ENCODE assay signal across 8 cellular contexts in the genomic region with DNA sequence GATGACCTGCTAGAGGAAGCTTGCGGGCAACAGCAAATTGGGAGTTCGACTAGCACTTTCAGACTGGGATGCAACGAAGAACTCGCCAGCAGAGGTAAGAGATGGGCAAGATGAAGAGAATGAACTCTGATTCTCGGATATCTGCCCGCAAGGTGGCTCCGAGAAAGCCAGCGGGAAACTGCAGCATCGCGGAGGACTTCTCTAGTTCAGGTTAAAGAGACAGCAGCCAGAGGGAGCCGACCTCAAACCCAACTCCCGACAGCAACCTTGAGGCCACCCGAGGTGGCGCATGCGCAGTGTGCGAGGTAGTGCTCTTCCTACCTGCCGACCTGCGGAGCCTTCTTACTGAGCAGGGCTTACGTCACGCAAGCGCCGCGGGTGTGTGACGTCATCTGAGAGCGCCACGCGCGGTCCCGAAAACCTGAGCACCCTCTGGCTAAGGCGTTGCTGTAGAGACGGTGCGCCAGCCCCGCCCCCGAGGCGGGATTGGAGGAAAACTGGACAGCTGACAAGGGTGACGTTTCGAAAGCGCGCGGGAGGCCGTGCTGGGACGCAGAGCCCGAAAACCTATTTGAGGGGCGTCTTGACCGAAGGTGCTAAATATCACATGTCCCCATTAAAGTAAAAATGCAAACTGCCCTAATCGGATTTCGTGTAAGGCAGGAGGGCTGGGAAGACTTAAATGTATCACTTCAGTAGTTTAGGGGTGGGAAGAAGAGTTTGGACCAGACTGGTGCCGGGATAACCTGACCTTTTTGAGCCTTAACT.
DNase-seq lines count a peak whose midpoint lies in the region; ATAC-seq and TF ChIP-seq lines count a peak whose summit lies in the region.

No MANE protein-coding gene starts in this region.

- peak overlapping the region; percentile 95 for H3K4me2 ChIP-seq in osteoblast (ENCODE audit: insufficient read depth, low read length)

- peaks cover 37% of the 10 kb centered on the region for H3K4me1 Mint-ChIP-seq in activated naive CD8-positive, alpha-beta T cell treated with anti-CD3 and anti-CD28 coated beads, Interleukin-2, amount 10 ng/mL, durations not matched to agents 7 days and 5 days

- H3K4me3 ChIP-seq in osteoblast (ENCODE audit: insufficient read depth, low read length) (peak overlapping the region; percentile 79), thoracic aorta (peak overlapping the region; percentile 78)

- no peaks in the 10 kb centered on the region for H4K20me1 ChIP-seq in osteoblast (ENCODE audit: insufficient read depth, low read length)

- peaks cover 7% of the 10 kb centered on the region for H3K27me3 ChIP-seq in osteoblast (ENCODE audit: insufficient read depth, low read length)
- H3K27me3 ChIP-seq in thoracic aorta (replicated peaks; ENCODE audit: insufficient read depth): no peaks in the 10 kb centered on the region

- peaks cover 11% of the 10 kb centered on the region for H3K4me1 ChIP-seq in osteoblast (ENCODE audit: insufficient read depth, low read length)
- peaks cover 4 to 16% of the 10 kb centered on the region in 2 donors for H3K4me1 ChIP-seq in thoracic aorta (ENCODE audit: control insufficient read depth in 1 of 2, low read depth in 2 of 2)

- peaks cover 2% of the 10 kb centered on the region for H3K36me3 Mint-ChIP-seq in activated naive CD8-positive, alpha-beta T cell treated with anti-CD3 and anti-CD28 coated beads, Interleukin-2, amount 10 ng/mL, durations not matched to agents 7 days and 5 days

- TF ChIP-seq CTCF in osteoblast (IDR thresholded peaks at IDR 0.05; ENCODE audit: extremely low read depth, low read depth, low read length) (peak; percentile 15), thoracic aorta (IDR thresholded peaks at IDR 0.05) (no peak)

- peak overlapping the region; percentile 96 for H2AFZ ChIP-seq in osteoblast (ENCODE audit: low read length)

- no peaks in the 10 kb centered on the region for H3K9me3 Mint-ChIP-seq in activated naive CD8-positive, alpha-beta T cell treated with anti-CD3 and anti-CD28 coated beads, Interleukin-2, amount 10 ng/mL, durations not matched to agents 7 days and 5 days

- DNase-seq in NCI-H1105 treated with DMSO at 0.1 percent for 48 hours (lab: John Stamatoyannopoulos, UW): peak; percentile 99
- DNase-seq in SKM-1 treated with dmso at 0.1 percent for 144 hours (lab: John Stamatoyannopoulos, UW; ENCODE audit: unreplicated experiment): peak; percentile 97
- DNase-seq in activated naive CD8-positive, alpha-beta T cell treated with anti-CD3 and anti-CD28 coated beads, Interleukin-2, amount 10 ng/mL, durations not matched to agents 7 days and 5 days: peak; percentile 100
- DNase-seq in head of caudate nucleus: peak; percentile 97 to 100 (median 100)
- DNase-seq in osteoblast (ENCODE audit: insufficient read length, low spot score, missing footprints): peak; percentile 99
- DNase-seq in thoracic aorta (ENCODE audit: low spot score): peak; percentile 95

- H3K79me2 ChIP-seq in osteoblast (ENCODE audit: insufficient read depth, low read length): no peaks in the 10 kb centered on the region

- ATAC-seq in HG02642 (IDR thresholded peaks at IDR 0.05; ENCODE audit: poor library complexity, unreplicated experiment) (peak; percentile 79), thoracic aorta (ENCODE audit: insufficient number of reproducible peaks, low FRiP score, low read depth) (peak; percentile 93)
- peak; percentile 89 for ATAC-seq in activated naive CD8-positive, alpha-beta T cell treated with anti-CD3 and anti-CD28 coated beads, Interleukin-2, amount 10 ng/mL, durations not matched to agents 7 days and 5 days (ENCODE audit: low read depth)

- intact Hi-C loops in head of caudate nucleus (cut with DNase I): no loop called here

- peak overlapping the region; percentile 89 for H3K27ac Mint-ChIP-seq in activated naive CD8-positive, alpha-beta T cell treated with anti-CD3 and anti-CD28 coated beads, Interleukin-2, amount 10 ng/mL, durations not matched to agents 7 days and 5 days

- peaks cover 25% of the 10 kb centered on the region for H3K27me3 Mint-ChIP-seq in activated naive CD8-positive, alpha-beta T cell treated with anti-CD3 and anti-CD28 coated beads, Interleukin-2, amount 10 ng/mL, durations not matched to agents 7 days and 5 days

- H3K36me3 ChIP-seq in osteoblast (ENCODE audit: insufficient read depth, low read length) (no peaks in the 10 kb centered on the region), thoracic aorta (no peaks in the 10 kb centered on the region)

- H3K9me3 ChIP-seq in osteoblast (ENCODE audit: low read depth, low read length) (no peaks in the 10 kb centered on the region), thoracic aorta (no peaks in the 10 kb centered on the region)

- peak; percentile 50 for TF ChIP-seq POLR2A in GM10847 (IDR thresholded peaks at IDR 0.05; ENCODE audit: extremely low read depth, insufficient read length)

- H3K27ac ChIP-seq in osteoblast (ENCODE audit: low read depth, low read length) (peak overlapping the region; percentile 74), thoracic aorta (peak overlapping the region; percentile 83 to 91)

- H3K4me3 Mint-ChIP-seq in activated naive CD8-positive, alpha-beta T cell treated with anti-CD3 and anti-CD28 coated beads, Interleukin-2, amount 10 ng/mL, durations not matched to agents 7 days and 5 days: peak overlapping the region; percentile 90

- POLR2A ChIA-PET in activated naive CD8-positive, alpha-beta T cell treated with anti-CD3 and anti-CD28 coated beads, Interleukin-2, amount 10 ng/mL, durations not matched to agents 7 days and 5 days (lab: Charles Lee): interaction anchor here (1.3 kb wide), 2 partner anchors 19 to 20 kb away, joined by 3 to 4 read pairs; no protein-coding TSS in a partner anchor

Comparison
In these comparisons a context has a peak if more than half of its experiments do, and no peak if none do; other contexts are left out.
1. Peak in every context shown above with its lines: DNase-seq, ATAC-seq, H3K4me3 ChIP-seq and H3K27ac ChIP-seq.